ENCODE assay signal across 26 cellular contexts in the genomic region with DNA sequence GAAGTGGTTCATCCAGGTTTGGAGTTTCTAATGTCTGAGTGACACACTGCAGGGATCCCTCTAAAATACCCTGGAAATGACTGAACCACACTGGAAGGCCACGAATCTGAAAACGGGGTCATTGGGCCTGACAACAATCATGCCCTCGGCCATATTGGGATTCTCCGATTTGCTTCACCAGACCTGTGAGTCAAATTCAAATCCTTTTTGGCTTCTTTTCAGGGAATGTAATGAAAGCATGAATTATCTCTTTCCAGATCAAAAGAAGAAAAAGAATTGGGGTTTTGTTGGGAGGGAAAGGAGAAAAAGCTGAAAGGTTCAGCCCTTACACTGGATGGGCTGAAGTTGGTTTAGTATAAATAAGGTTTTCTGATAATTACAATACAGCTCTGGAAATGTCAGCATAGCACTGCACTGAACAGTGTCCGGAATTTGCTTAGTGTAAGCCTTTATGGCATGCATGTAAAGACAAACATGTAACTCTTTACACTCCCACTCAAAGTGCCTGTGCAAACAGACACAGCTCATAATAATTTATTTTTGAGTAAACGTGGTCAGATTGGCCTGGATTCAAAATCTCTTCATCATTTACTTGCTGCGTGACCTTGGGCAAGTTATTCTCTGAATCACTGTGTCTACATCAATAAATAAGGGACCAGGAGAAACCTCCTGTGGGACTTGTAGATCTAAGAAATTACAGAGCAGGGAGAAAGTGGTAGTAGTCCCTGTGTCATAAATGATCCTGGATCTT. TPM values are rescaled to one million over a fixed set of nuclear protein-coding genes. Genes with fewer than 3 reads are reported as not detected.
DNase-seq lines count a peak whose midpoint lies in the region; ATAC-seq and TF ChIP-seq lines count a peak whose summit lies in the region.
"Had no signal": no experiment of that assay in that cellular context is flagged by ENCODE, and none has a peak within 500 bp of the region (broad histone marks: within the 10 kb centered on the region; RNA-seq: fewer than 3 reads in every experiment).

No MANE protein-coding gene starts in this region.

- no peak for TF ChIP-seq CTCF in HEK293 (tag by site-specific recombination; IDR thresholded peaks at IDR 0.05)
- no peak for TF ChIP-seq CTCF in hepatocyte (IDR thresholded peaks at IDR 0.05; ENCODE audit: poor library complexity)
- no peak for TF ChIP-seq CTCF in type B pancreatic cell (conservative IDR thresholded peaks at IDR 0.05)

- 67% methylated on average over 7 of the region's 7 CpGs for WGBS in hepatocyte (ENCODE audit: low lambda C conversion rate, missing lambda C conversion rate)

- no peak for ATAC-seq in GM18498 (IDR thresholded peaks at IDR 0.05; ENCODE audit: unreplicated experiment)
- no peak for ATAC-seq in stimulated activated naive B cell treated with anti-CD40 and anti-IgM and Interleukin-4, amounts not matched to agents 10 μg/mL and 1 μg/mL and 100 μg/mL, for 72 hours (replicated peaks)
- ATAC-seq: activated CD4-positive, CD25-positive, alpha-beta regulatory T cell treated with anti-CD3 and anti-CD28 coated beads, Interleukin-2, amount 50 U/mL, for 24 hours; GM12878; HCT116 had no signal

- H3K36me3 ChIP-seq in HEK293 (ENCODE audit: control insufficient read depth in 2 of 2, insufficient read depth in 1 of 2, low read length in 2 of 2) (no peaks in the 10 kb centered on the region), hepatocyte (replicated peaks; ENCODE audit: insufficient read depth, low read depth) (no peaks in the 10 kb centered on the region)
- H3K36me3 ChIP-seq: cardiac muscle cell had no signal

- no peak overlapping the region for H3K4me3 Mint-ChIP-seq in type B pancreatic cell
- no peak overlapping the region for H3K4me3 Mint-ChIP-seq in stimulated activated naive B cell treated with anti-CD40 and anti-IgM and Interleukin-4, amounts not matched to agents 10 μg/mL and 1 μg/mL and 100 μg/mL, for 72 hours
- H3K4me3 Mint-ChIP-seq: activated naive CD8-positive, alpha-beta T cell treated with anti-CD3 and anti-CD28 coated beads, Interleukin-2, amount 10 ng/mL, durations not matched to agents 7 days and 5 days; activated T-helper 1 cell treated with anti-CD3 and anti-CD28 coated beads, Interleukin-12 subunit alpha, Interleukin-12 subunit beta, Interleukin-2, Interleukin-4 antibody, amounts not matched to agents 30 ng/mL and 10 ng/mL and 1 ng/mL, durations not matched to agents 14 hours and 24 hours and 36 hours had no signal

- no peaks in the 10 kb centered on the region for H3K9me2 ChIP-seq in hepatocyte (replicated peaks; ENCODE audit: insufficient read depth)

- no peaks in the 10 kb centered on the region for H3K27me3 Mint-ChIP-seq in type B pancreatic cell
- peaks cover 0 to 20% of the 10 kb centered on the region in 2 donors for H3K27me3 Mint-ChIP-seq in stimulated activated naive B cell treated with anti-CD40 and anti-IgM and Interleukin-4, amounts not matched to agents 10 μg/mL and 1 μg/mL and 100 μg/mL, for 72 hours

- no peaks in the 10 kb centered on the region for H4K20me1 ChIP-seq in hepatocyte (ENCODE audit: insufficient read depth, poor library complexity, severe bottlenecking)

- no peak overlapping the region for H2AFZ ChIP-seq in hepatocyte
- H2AFZ ChIP-seq: parathyroid adenoma had no signal

- peak; percentile 2 for DNase-seq in COLO668 (lab: John Stamatoyannopoulos, UW; ENCODE audit: unreplicated experiment)
- DNase-seq in SHP77 treated with DMSO at 0.1 percent for 48 hours (lab: John Stamatoyannopoulos, UW): peak; percentile 1
- DNase-seq in hepatocyte (ENCODE audit: low spot score): peak; percentile 19
- no peak for DNase-seq in nucleus accumbens (lab: John Stamatoyannopoulos, UW)
- DNase-seq in type B pancreatic cell (ENCODE audit: extremely low spot score, unreplicated experiment): no peak
- no peak for DNase-seq in stimulated activated naive B cell treated with anti-CD40 and anti-IgM and Interleukin-4, amounts not matched to agents 10 μg/mL and 1 μg/mL and 100 μg/mL, for 72 hours
- DNase-seq: activated naive CD8-positive, alpha-beta T cell treated with anti-CD3 and anti-CD28 coated beads, Interleukin-2, amount 10 ng/mL, durations not matched to agents 7 days and 5 days; Caco-2; dorsolateral prefrontal cortex; glutamatergic neuron; Kasumi-1; NCI-H146; NCI-H2227 treated with DMSO at 0.1 percent for 48 hours had no signal

- no peak overlapping the region for H3K4me2 ChIP-seq in hepatocyte

- no peaks in the 10 kb centered on the region for H3K36me3 Mint-ChIP-seq in type B pancreatic cell
- no peaks in the 10 kb centered on the region for H3K36me3 Mint-ChIP-seq in stimulated activated naive B cell treated with anti-CD40 and anti-IgM and Interleukin-4, amounts not matched to agents 10 μg/mL and 1 μg/mL and 100 μg/mL, for 72 hours
- H3K36me3 Mint-ChIP-seq: activated naive CD8-positive, alpha-beta T cell treated with anti-CD3 and anti-CD28 coated beads, Interleukin-2, amount 10 ng/mL, durations not matched to agents 7 days and 5 days had no signal

- no peaks in the 10 kb centered on the region for H3K4me1 Mint-ChIP-seq in type B pancreatic cell (ENCODE audit: unreplicated experiment)
- H3K4me1 Mint-ChIP-seq in stimulated activated naive B cell treated with anti-CD40 and anti-IgM and Interleukin-4, amounts not matched to agents 10 μg/mL and 1 μg/mL and 100 μg/mL, for 72 hours: peaks cover 5 to 7% of the 10 kb centered on the region in 2 donors
- H3K4me1 Mint-ChIP-seq: activated naive CD8-positive, alpha-beta T cell treated with anti-CD3 and anti-CD28 coated beads, Interleukin-2, amount 10 ng/mL, durations not matched to agents 7 days and 5 days had no signal

- H3K9me3 Mint-ChIP-seq in type B pancreatic cell: peaks cover 4% of the 10 kb centered on the region
- H3K9me3 Mint-ChIP-seq in stimulated activated naive B cell treated with anti-CD40 and anti-IgM and Interleukin-4, amounts not matched to agents 10 μg/mL and 1 μg/mL and 100 μg/mL, for 72 hours: no peaks in the 10 kb centered on the region
- H3K9me3 Mint-ChIP-seq: activated naive CD8-positive, alpha-beta T cell treated with anti-CD3 and anti-CD28 coated beads, Interleukin-2, amount 10 ng/mL, durations not matched to agents 7 days and 5 days; activated T-helper 1 cell treated with anti-CD3 and anti-CD28 coated beads, Interleukin-12 subunit alpha, Interleukin-12 subunit beta, Interleukin-2, Interleukin-4 antibody, amounts not matched to agents 30 ng/mL and 10 ng/mL and 1 ng/mL, durations not matched to agents 14 hours and 24 hours and 36 hours had no signal

- CTCF ChIA-PET in HEK293 (lab: Yijun Ruan, JAX): interaction anchor here (0.7 to 1.8 kb wide), 2 partner anchors 11 to 186 kb away, joined by 3 to 6 read pairs; no protein-coding TSS in a partner anchor

- H3K27me3 ChIP-seq in hepatocyte: no peaks in the 10 kb centered on the region
- H3K27me3 ChIP-seq: cardiac muscle cell had no signal

- H3K27ac Mint-ChIP-seq in type B pancreatic cell: no peak overlapping the region
- no peak overlapping the region for H3K27ac Mint-ChIP-seq in stimulated activated naive B cell treated with anti-CD40 and anti-IgM and Interleukin-4, amounts not matched to agents 10 μg/mL and 1 μg/mL and 100 μg/mL, for 72 hours
- H3K27ac Mint-ChIP-seq: activated naive CD8-positive, alpha-beta T cell treated with anti-CD3 and anti-CD28 coated beads, Interleukin-2, amount 10 ng/mL, durations not matched to agents 7 days and 5 days; activated T-helper 1 cell treated with anti-CD3 and anti-CD28 coated beads, Interleukin-12 subunit alpha, Interleukin-12 subunit beta, Interleukin-2, Interleukin-4 antibody, amounts not matched to agents 30 ng/mL and 10 ng/mL and 1 ng/mL, durations not matched to agents 14 hours and 24 hours and 36 hours had no signal

- H3K9me3 ChIP-seq in HEK293 (ENCODE audit: control insufficient read depth, insufficient read depth, low read depth, low read length) (no peaks in the 10 kb centered on the region), hepatocyte (ENCODE audit: low read depth) (no peaks in the 10 kb centered on the region)
- H3K9me3 ChIP-seq: Caco-2 had no signal

- H3K27ac ChIP-seq in HEK293 (ENCODE audit: extremely low read depth, low read depth, low read length): no peak overlapping the region
- no peak overlapping the region for H3K27ac ChIP-seq in hepatocyte
- H3K27ac ChIP-seq: cardiac muscle cell, dorsolateral prefrontal cortex, parathyroid adenoma had no signal

- H3K4me3 ChIP-seq in HEK293 (ENCODE audit: low read depth, low read length): no peak overlapping the region
- H3K4me3 ChIP-seq in hepatocyte: no peak overlapping the region
- H3K4me3 ChIP-seq: cardiac muscle cell, dorsolateral prefrontal cortex, GM12878, lung had no signal

- POLR2A ChIA-PET in HEK293 (lab: Yijun Ruan, JAX): interaction anchor here (0.6 kb wide), 1 partner anchor 33 kb away, joined by 3 read pairs; the partner anchor contains the start of gene KIAA1210

- no peaks in the 10 kb centered on the region for H3K79me2 ChIP-seq in hepatocyte
- H3K79me2 ChIP-seq: parathyroid adenoma had no signal

- H3K4me1 ChIP-seq in HEK293 (ENCODE audit: control insufficient read depth, insufficient read depth, low read length) (peaks cover 3% of the 10 kb centered on the region; the same call in 1 of the 2 replicates), hepatocyte (ENCODE audit: insufficient read depth) (no peaks in the 10 kb centered on the region)
- H3K4me1 ChIP-seq: Caco-2, parathyroid adenoma had no signal

TF ChIP-seq in HEK293, 187 proteins besides CTCF, POLR2A, EP300 and RAD21:
- TF ChIP-seq ZFHX2 (tag by site-specific recombination; conservative IDR thresholded peaks at IDR 0.05): 0 out of 2 replicates have a peak, but pooled peaks have one; percentile 31
- TF ChIP-seq ZNF658 (tag by site-specific recombination; IDR thresholded peaks at IDR 0.05): no peak

RNA-seq across cellular contexts. Expression of gene CT47C1, which starts 21.4 kb away (rescaled TPM):
- total RNA-seq in hepatocyte (not detected in 2 replicates), type B pancreatic cell (ENCODE audit: low replicate concordance) (not detected in 2 replicates)
- polyA plus RNA-seq in hepatocyte: not detected in 2 replicates
- total RNA-seq: activated naive CD8-positive, alpha-beta T cell treated with anti-CD3 and anti-CD28 coated beads, Interleukin-2, amount 10 ng/mL, durations not matched to agents 7 days and 5 days; activated T-helper 1 cell treated with anti-CD3 and anti-CD28 coated beads, Interleukin-12 subunit alpha, Interleukin-12 subunit beta, Interleukin-2, Interleukin-4 antibody, amounts not matched to agents 30 ng/mL and 10 ng/mL and 1 ng/mL, durations not matched to agents 14 hours and 24 hours and 36 hours; Caco-2; cardiac muscle cell; dorsolateral prefrontal cortex; GM12878; lung; OCI-LY7; skeletal muscle tissue; T-helper 2 cell treated with Interferon-gamma antibody and Interleukin-4, amounts not matched to agents 100 ng/mL and 5 ng/mL, for 36 hours had no signal
- polyA plus RNA-seq: cardiac muscle cell, esophagus, GM12878, lung had no signal

RNA-seq across cellular contexts. Expression of gene KIAA1210, which starts 33.4 kb away (rescaled TPM):
- total RNA-seq in hepatocyte: 0.03 and 0.40 TPM in 2 replicates
- not detected in 2 replicates for polyA plus RNA-seq in hepatocyte
- not detected in 2 replicates for total RNA-seq in type B pancreatic cell (ENCODE audit: low replicate concordance)
- total RNA-seq: activated naive CD8-positive, alpha-beta T cell treated with anti-CD3 and anti-CD28 coated beads, Interleukin-2, amount 10 ng/mL, durations not matched to agents 7 days and 5 days; activated T-helper 1 cell treated with anti-CD3 and anti-CD28 coated beads, Interleukin-12 subunit alpha, Interleukin-12 subunit beta, Interleukin-2, Interleukin-4 antibody, amounts not matched to agents 30 ng/mL and 10 ng/mL and 1 ng/mL, durations not matched to agents 14 hours and 24 hours and 36 hours; Caco-2; cardiac muscle cell; GM12878; OCI-LY7; skeletal muscle tissue; T-helper 2 cell treated with Interferon-gamma antibody and Interleukin-4, amounts not matched to agents 100 ng/mL and 5 ng/mL, for 36 hours had no signal
- polyA plus RNA-seq: cardiac muscle cell, lung had no signal

Comparison
In these comparisons a context has a peak if more than half of its experiments do, and no peak if none do; other contexts are left out.
1. DNase-seq: peak in COLO668 (single experiment), SHP77 treated with DMSO at 0.1 percent for 48 hours (single experiment) and hepatocyte (single experiment); none in nucleus accumbens (0 of 56), type B pancreatic cell (single experiment) and stimulated activated naive B cell treated with anti-CD40 and anti-IgM and Interleukin-4, amounts not matched to agents 10 μg/mL and 1 μg/mL and 100 μg/mL, for 72 hours (single experiment).